13 cellular contexts compared by ENCODE assay signal in the genomic region with DNA sequence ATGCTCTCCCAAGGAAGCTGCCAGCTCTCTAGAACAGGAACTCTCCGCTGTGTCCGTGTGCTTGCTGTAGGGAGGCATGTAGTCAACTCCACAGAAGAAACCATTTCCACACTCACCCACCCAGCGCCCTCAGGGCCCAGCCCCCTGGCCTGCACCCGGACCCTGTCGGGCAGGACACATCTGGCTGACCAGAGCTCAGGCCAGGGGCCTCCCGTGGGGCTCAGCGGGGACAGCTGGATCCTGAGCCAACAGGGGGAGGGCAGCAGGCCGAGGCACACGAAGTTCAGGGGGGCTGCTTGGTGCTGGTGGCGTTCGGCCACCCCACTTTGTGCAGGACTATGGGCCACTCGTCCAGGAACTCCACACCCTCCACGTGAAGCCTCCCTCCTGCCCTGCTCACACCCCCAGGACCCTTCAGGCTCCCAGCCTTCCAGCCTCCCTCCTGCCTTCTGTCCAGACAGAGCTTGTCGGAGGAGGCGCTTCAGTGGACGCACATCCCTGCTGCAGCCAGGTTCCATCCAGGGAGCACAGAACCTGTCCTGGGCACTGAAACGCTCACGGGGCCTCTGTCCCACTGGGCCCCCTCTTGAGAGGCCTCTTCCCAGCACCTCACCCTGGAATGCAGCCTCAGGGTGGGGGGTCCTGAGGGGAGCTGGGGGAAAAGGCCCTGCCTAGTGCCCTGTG. TPM values are rescaled to one million over a fixed set of nuclear protein-coding genes. Genes with fewer than 3 reads are reported as not detected.
DNase-seq lines count a peak whose midpoint lies in the region; ATAC-seq and TF ChIP-seq lines count a peak whose summit lies in the region.
"Had no signal": no experiment of that assay in that cellular context is flagged by ENCODE, and none has a peak within 500 bp of the region (broad histone marks: within the 10 kb centered on the region; RNA-seq: fewer than 3 reads in every experiment).

No MANE protein-coding gene starts in this region.

- H3K4me3 ChIP-seq in RWPE2 (ENCODE audit: severe bottlenecking) (no peak overlapping the region), upper lobe of left lung (no peak overlapping the region), BE2C (ENCODE audit: low read depth, low read length) (no peak overlapping the region)

- intact Hi-C loops in posterior vena cava (cut with DNase I) = loop anchor here in 1 of 2 donors (5.0 kb wide), 1 partner anchor 108 kb away; no protein-coding TSS in a partner anchor

- no peaks in the 10 kb centered on the region for H3K36me3 ChIP-seq in RWPE2 (ENCODE audit: low read depth)
- H3K36me3 ChIP-seq in upper lobe of left lung = no peaks in the 10 kb centered on the region
- H3K36me3 ChIP-seq in BE2C = no peaks in the 10 kb centered on the region
- H3K36me3 ChIP-seq: neutrophil had no signal

- H3K27me3 ChIP-seq in RWPE2 (ENCODE audit: insufficient read depth, poor library complexity, severe bottlenecking) (no peaks in the 10 kb centered on the region), upper lobe of left lung (no peaks in the 10 kb centered on the region), BE2C (no peaks in the 10 kb centered on the region)

- no peak for TF ChIP-seq EP300 in upper lobe of left lung (IDR thresholded peaks at IDR 0.05)

- TF ChIP-seq POLR2A in upper lobe of left lung (IDR thresholded peaks at IDR 0.05) = no peak

- 76 to 82% methylated on average over 10 to 18 of the region's 18 CpGs for WGBS in upper lobe of left lung, 2 donors

- H3K9me3 ChIP-seq in RWPE2 (ENCODE audit: severe bottlenecking) = no peaks in the 10 kb centered on the region
- no peaks in the 10 kb centered on the region for H3K9me3 ChIP-seq in upper lobe of left lung
- H3K9me3 ChIP-seq in BE2C = no peaks in the 10 kb centered on the region
- H3K9me3 ChIP-seq: neutrophil had no signal

- ATAC-seq in RWPE2 (ENCODE audit: low read depth) = no peak
- no peak for ATAC-seq in upper lobe of left lung (ENCODE audit: low FRiP score in 2 of 2)
- ATAC-seq in SK-N-SH treated with all-trans-retinoic acid at 6 μM for 48 hours = no peak

- no peak for TF ChIP-seq CTCF in RWPE2 (IDR thresholded peaks at IDR 0.05; ENCODE audit: poor library complexity, severe bottlenecking)
- no peak for TF ChIP-seq CTCF in upper lobe of left lung (IDR thresholded peaks at IDR 0.05)
- TF ChIP-seq CTCF in BE2C (IDR thresholded peaks at IDR 0.05; ENCODE audit: low read depth, low read length) = no peak

- DNase-seq in RWPE2 (ENCODE audit: low spot score) (no peak), fibroblast of gingiva (ENCODE audit: low read depth) (peak; percentile 27), posterior vena cava (ENCODE audit: low spot score) (peak; percentile 80), upper lobe of left lung (peak in 1 of 2 donors; percentile 80), activated T-cell treated with anti-CD3 and anti-CD28 coated beads for 4 hours (no peak), BE2C (no peak)
- DNase-seq: dermis blood vessel endothelial cell, kidney glomerular epithelial cell, NCI-H146, NCI-H524 treated with DMSO at 0.1 percent for 48 hours, SHP77 had no signal

- H3K27ac ChIP-seq in RWPE2 (ENCODE audit: poor library complexity, severe bottlenecking) = peak overlapping the region; percentile 67
- peak overlapping the region; percentile 76 to 90 (median 84) for H3K27ac ChIP-seq in upper lobe of left lung
- H3K27ac ChIP-seq: neutrophil had no signal

- H3K4me1 ChIP-seq in RWPE2 (ENCODE audit: insufficient read depth, poor library complexity, severe bottlenecking) = peaks cover 23% of the 10 kb centered on the region
- H3K4me1 ChIP-seq in upper lobe of left lung = peaks cover 53 to 83% (median 63%) of the 10 kb centered on the region in 4 donors
- H3K4me1 ChIP-seq in BE2C = peaks cover 12% of the 10 kb centered on the region

TF ChIP-seq in SK-N-SH treated with all-trans-retinoic acid at 6 μM for 48 hours, 23 proteins besides CTCF, POLR2A, EP300 and RAD21:
- TF ChIP-seq ARNTL (CRISPR knock-in tag; IDR thresholded peaks at IDR 0.05; ENCODE audit: borderline replicate concordance, low read depth) (no peak), ZNF565 (CRISPR knock-in tag; conservative IDR thresholded peaks at IDR 0.05; ENCODE audit: low read depth) (no peak), ESRRG (CRISPR knock-in tag; IDR thresholded peaks at IDR 0.05) (no peak), TSHZ2 (CRISPR knock-in tag; IDR thresholded peaks at IDR 0.05) (no peak), TCF4 (CRISPR knock-in tag; IDR thresholded peaks at IDR 0.05; ENCODE audit: borderline replicate concordance) (no peak), RARB (CRISPR knock-in tag; IDR thresholded peaks at IDR 0.05) (no peak), ZFP30 (CRISPR knock-in tag; IDR thresholded peaks at IDR 0.05) (no peak), BACH2 (CRISPR knock-in tag; IDR thresholded peaks at IDR 0.05; ENCODE audit: borderline replicate concordance) (no peak), ZNF70 (CRISPR knock-in tag; IDR thresholded peaks at IDR 0.05) (no peak), PPARA (CRISPR knock-in tag; IDR thresholded peaks at IDR 0.05; ENCODE audit: borderline replicate concordance) (no peak), ZNF8 (CRISPR knock-in tag; IDR thresholded peaks at IDR 0.05) (no peak), SNAI2 (CRISPR knock-in tag; IDR thresholded peaks at IDR 0.05) (no peak)
- TF ChIP-seq, protein P1, sequence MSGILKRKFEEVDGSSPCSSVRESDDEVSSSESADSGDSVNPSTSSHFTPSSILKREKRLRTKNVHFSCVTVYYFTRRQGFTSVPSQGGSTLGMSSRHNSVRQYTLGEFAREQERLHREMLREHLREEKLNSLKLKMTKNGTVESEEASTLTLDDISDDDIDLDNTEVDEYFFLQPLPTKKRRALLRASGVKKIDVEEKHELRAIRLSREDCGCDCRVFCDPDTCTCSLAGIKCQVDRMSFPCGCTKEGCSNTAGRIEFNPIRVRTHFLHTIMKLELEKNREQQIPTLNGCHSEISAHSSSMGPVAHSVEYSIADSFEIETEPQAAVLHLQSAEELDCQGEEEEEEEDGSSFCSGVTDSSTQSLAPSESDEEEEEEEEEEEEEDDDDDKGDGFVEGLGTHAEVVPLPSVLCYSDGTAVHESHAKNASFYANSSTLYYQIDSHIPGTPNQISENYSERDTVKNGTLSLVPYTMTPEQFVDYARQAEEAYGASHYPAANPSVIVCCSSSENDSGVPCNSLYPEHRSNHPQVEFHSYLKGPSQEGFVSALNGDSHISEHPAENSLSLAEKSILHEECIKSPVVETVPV (CRISPR knock-in tag; IDR thresholded peaks at IDR 0.05) = no peak

RNA-seq across cellular contexts. Expression of gene FAAP20, which starts 15.0 kb away (rescaled TPM):
- total RNA-seq in posterior vena cava (10 to 100 TPM; 50.7 to 52.9 TPM), upper lobe of left lung (10 to 100 TPM; 26.7 to 88.0 (median 66.8) TPM)
- 37.3 TPM for polyA plus RNA-seq in BE2C (2012; ENCODE audit: insufficient read depth, insufficient read length, low read depth)

RNA-seq across cellular contexts. Expression of gene SKI, which starts 18.6 kb away (rescaled TPM):
- total RNA-seq in posterior vena cava = 100 to 1,000 TPM; 104 to 111 TPM
- total RNA-seq in upper lobe of left lung = 100 to 1,000 TPM in 3 of 6 donors, 10 to 100 TPM in 3; 57.3 to 108 (median 96.9) TPM
- 22.2 TPM for polyA plus RNA-seq in BE2C (2012; ENCODE audit: insufficient read depth, insufficient read length, low read depth)

Comparison
In these comparisons a context has a peak if more than half of its experiments do, and no peak if none do; other contexts are left out.
1. DNase-seq: peak in fibroblast of gingiva (single experiment) and posterior vena cava (single experiment); none in RWPE2 (single experiment), activated T-cell treated with anti-CD3 and anti-CD28 coated beads for 4 hours (single experiment) and BE2C (single experiment).